17 cellular contexts compared by ENCODE assay signal in the genomic region with DNA sequence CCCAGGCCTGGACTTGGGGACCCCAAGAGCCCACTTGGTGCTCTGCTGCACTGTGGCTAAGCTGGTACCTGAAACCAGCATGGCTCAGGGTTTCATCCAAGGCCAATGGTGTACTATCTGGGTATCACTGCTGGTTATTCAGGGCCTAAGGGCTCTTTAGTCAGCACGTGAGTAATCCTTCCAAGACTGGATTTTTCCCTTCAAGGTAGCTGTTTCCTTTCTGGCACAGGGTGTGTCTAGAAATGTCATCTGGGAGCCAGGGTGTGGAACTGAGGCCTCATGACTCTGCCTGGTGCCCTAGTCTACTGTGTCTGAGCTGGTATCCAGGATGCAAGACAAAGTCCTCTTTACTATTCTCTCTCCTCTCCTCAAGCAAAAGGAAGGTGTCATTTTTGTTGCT.
"Had no signal": no experiment of that assay in that cellular context is flagged by ENCODE, and none has a peak within 500 bp of the region (broad histone marks: within the 10 kb centered on the region; RNA-seq: fewer than 3 reads in every experiment).

No MANE protein-coding gene starts in this region.

- H3K4me1 ChIP-seq: ascending aorta, lower lobe of right lung, suprapubic skin, transverse colon had no signal

- H3K27me3 ChIP-seq: ascending aorta, suprapubic skin, transverse colon had no signal

- H3K36me3 ChIP-seq: ascending aorta, lower lobe of right lung, suprapubic skin, transverse colon, WERI-Rb-1 had no signal

- H3K27ac ChIP-seq: ascending aorta, lower lobe of right lung, suprapubic skin, transverse colon, WERI-Rb-1 had no signal

- H3K9me3 ChIP-seq: ascending aorta, lower lobe of right lung, suprapubic skin, transverse colon had no signal

- H3K4me3 ChIP-seq: ascending aorta, lower lobe of right lung, suprapubic skin, transverse colon had no signal

- ATAC-seq: left colon, lower lobe of right lung had no signal

- DNase-seq: activated CD4-positive, alpha-beta T cell treated with anti-CD3 and anti-CD28 coated beads for 1 hour; activated CD8-positive, alpha-beta memory T cell treated with anti-CD3 and anti-CD28 coated beads for 24 hours; activated CD8-positive, alpha-beta memory T cell treated with anti-CD3 and anti-CD28 coated beads, Interleukin-2, amount 50 U/mL, for 48 hours; activated effector memory CD4-positive, alpha-beta T cell treated with anti-CD3 and anti-CD28 coated beads, Interleukin-2, amount 50 U/mL, for 16 hours; activated T-cell treated with anti-CD3 and anti-CD28 coated beads, Interleukin-2, amount 50 U/mL, for 48 hours; cerebellar nuclear complex; cortex of kidney; effector CD4-positive, alpha-beta T cell; left colon; lower lobe of right lung; nucleus accumbens; retina; stimulated activated CD4-positive, alpha-beta T cell treated with anti-CD3 and anti-CD28 coated beads, Interleukin-2, amount 100 ng/mL, for 24 hours; transverse colon; WERI-Rb-1 had no signal
